Comparison of ENCODE assay signal across 1 cellular context in the genomic region with DNA sequence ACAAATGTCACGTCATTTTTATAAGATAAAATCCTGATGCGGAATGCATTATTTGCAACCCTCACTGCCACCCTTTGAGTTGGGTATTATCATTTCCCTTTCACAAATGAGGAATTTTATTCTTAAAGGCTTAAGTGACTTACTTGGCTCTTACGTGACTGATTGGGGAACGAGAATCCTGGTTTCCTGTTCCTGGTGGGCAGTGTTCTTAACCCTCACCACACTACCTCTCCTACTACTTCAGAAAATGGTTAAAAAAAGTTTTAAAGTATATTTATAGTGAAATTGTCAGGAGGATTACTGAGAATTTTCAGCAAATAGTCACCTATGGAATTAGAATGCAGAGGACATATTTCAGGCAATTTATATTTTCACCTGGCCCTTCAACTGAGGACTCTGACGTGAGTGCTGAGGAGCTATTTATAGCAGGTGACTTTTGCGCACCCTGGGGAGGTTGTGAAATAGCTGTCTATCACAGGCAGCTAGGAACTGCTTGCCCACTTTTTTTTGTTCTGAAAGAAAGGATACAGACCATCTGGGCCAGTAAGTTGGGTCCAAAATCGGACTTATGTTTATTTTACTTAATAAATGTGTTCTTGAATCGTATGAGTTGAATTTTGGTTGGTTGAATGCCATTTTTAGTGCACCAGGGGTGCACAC.
TF ChIP-seq lines count a peak whose summit lies in the region.

No MANE protein-coding gene starts in this region.

TF ChIP-seq in K562, 482 proteins besides CTCF, POLR2A, EP300 and RAD21:
- no peak for TF ChIP-seq ZNF561 (CRISPR knock-in tag; conservative IDR thresholded peaks at IDR 0.05)
- no peak for TF ChIP-seq POLR2AphosphoS5 (IDR thresholded peaks at IDR 0.05; ENCODE audit: control insufficient read depth, insufficient read depth, low read depth, low read length)
- no peak for TF ChIP-seq ETV1 (tag; conservative IDR thresholded peaks at IDR 0.05; ENCODE audit: low read depth)
- TF ChIP-seq, protein P1, sequence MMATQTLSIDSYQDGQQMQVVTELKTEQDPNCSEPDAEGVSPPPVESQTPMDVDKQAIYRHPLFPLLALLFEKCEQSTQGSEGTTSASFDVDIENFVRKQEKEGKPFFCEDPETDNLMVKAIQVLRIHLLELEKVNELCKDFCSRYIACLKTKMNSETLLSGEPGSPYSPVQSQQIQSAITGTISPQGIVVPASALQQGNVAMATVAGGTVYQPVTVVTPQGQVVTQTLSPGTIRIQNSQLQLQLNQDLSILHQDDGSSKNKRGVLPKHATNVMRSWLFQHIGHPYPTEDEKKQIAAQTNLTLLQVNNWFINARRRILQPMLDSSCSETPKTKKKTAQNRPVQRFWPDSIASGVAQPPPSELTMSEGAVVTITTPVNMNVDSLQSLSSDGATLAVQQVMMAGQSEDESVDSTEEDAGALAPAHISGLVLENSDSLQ (IDR thresholded peaks at IDR 0.05), result peak; percentile 64
- no peak for TF ChIP-seq CBX5 (IDR thresholded peaks at IDR 0.05; ENCODE audit: borderline replicate concordance, low read depth)
- no peak for TF ChIP-seq RBM14 (IDR thresholded peaks at IDR 0.05; ENCODE audit: borderline replicate concordance, insufficient read depth, low read depth, low read length)
- TF ChIP-seq ZNF668 (CRISPR knock-in tag; IDR thresholded peaks at IDR 0.05), result no peak
- no peak for TF ChIP-seq ZNF507 (tag; conservative IDR thresholded peaks at IDR 0.05)
- no peak for TF ChIP-seq RCOR1 (IDR thresholded peaks at IDR 0.05; ENCODE audit: borderline replicate concordance in 1 of 2, low read depth in 2 of 2, low read length in 2 of 2)
- TF ChIP-seq SRSF9 (IDR thresholded peaks at IDR 0.05; ENCODE audit: borderline replicate concordance, low read depth, low read length), result no peak
- no peak for TF ChIP-seq ZNF444 (CRISPR knock-in tag; IDR thresholded peaks at IDR 0.05)
- TF ChIP-seq KLF13 (tag; IDR thresholded peaks at IDR 0.05; ENCODE audit: borderline replicate concordance, low read depth), result no peak
- no peak for TF ChIP-seq TBL1XR1 (IDR thresholded peaks at IDR 0.05; ENCODE audit: low read length in 2 of 2)
- TF ChIP-seq RBFOX2 (IDR thresholded peaks at IDR 0.05; ENCODE audit: low read depth, low read length), result no peak
- TF ChIP-seq CEBPB (tag; IDR thresholded peaks at IDR 0.05), result peak; percentile 53
- peak; percentile 44; the same call in 1 of the 2 replicates for TF ChIP-seq CEBPG (CRISPR knock-in tag; IDR thresholded peaks at IDR 0.05)
- 0 out of 4 replicates have a peak, but pooled peaks of 1 of the 2 experiments have one; percentile 24 for TF ChIP-seq CEBPG (tag; conservative IDR thresholded peaks at IDR 0.05 in 1 of 2, IDR thresholded peaks at IDR 0.05 in 1 of 2)
- TF ChIP-seq MEIS2 (IDR thresholded peaks at IDR 0.05; ENCODE audit: partially characterized antibody), result peak; percentile 50
- no peak for TF ChIP-seq POLR2AphosphoS2 (IDR thresholded peaks at IDR 0.05; ENCODE audit: low read length)
- TF ChIP-seq PRPF4 (IDR thresholded peaks at IDR 0.05; ENCODE audit: insufficient read depth, low read depth, low read length, poor library complexity, severe bottlenecking), result no peak
- no peak for TF ChIP-seq TFAM (CRISPR knock-in tag; conservative IDR thresholded peaks at IDR 0.05)
- TF ChIP-seq ZKSCAN1 (IDR thresholded peaks at IDR 0.05; ENCODE audit: low read depth, low read length), result no peak
- TF ChIP-seq, protein P2, sequence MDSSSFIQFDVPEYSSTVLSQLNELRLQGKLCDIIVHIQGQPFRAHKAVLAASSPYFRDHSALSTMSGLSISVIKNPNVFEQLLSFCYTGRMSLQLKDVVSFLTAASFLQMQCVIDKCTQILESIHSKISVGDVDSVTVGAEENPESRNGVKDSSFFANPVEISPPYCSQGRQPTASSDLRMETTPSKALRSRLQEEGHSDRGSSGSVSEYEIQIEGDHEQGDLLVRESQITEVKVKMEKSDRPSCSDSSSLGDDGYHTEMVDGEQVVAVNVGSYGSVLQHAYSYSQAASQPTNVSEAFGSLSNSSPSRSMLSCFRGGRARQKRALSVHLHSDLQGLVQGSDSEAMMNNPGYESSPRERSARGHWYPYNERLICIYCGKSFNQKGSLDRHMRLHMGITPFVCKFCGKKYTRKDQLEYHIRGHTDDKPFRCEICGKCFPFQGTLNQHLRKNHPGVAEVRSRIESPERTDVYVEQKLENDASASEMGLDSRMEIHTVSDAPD (CRISPR knock-in tag; IDR thresholded peaks at IDR 0.05), result no peak
- TF ChIP-seq MEF2A (IDR thresholded peaks at IDR 0.05; ENCODE audit: control insufficient read depth, low read depth, low read length), result peak; percentile 95
- TF ChIP-seq HDAC3 (IDR thresholded peaks at IDR 0.05; ENCODE audit: borderline replicate concordance, partially characterized antibody), result no peak
- no peak for TF ChIP-seq ZNF780A (CRISPR knock-in tag; IDR thresholded peaks at IDR 0.05)
TF ChIP-seq in K562: peak in this region for 5.
